In the genomic region with DNA sequence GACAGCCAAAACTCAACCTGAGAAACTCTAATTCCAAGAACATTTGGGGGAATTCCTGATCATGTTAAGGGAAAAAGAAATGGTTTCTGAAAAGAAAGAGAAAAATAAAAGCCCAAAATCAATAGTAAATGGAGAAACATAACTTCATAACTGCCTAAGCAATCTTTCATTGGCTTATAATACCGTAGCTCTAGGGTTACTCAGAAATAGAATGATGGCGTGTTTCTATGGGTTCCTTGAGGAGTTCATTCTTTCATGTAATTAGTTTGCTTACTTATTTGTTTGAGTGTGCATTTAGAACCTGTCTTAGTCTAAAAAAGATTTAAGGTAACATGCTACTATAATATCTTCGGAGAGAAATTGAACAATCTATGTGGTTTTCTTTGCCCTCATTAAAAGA, we compare ENCODE assay signal across 8 cellular contexts.
"Had no signal": no experiment of that assay in that cellular context is flagged by ENCODE, and none has a peak within 500 bp of the region (broad histone marks: within the 10 kb centered on the region; RNA-seq: fewer than 3 reads in every experiment).

No MANE protein-coding gene starts in this region.

- H3K4me3 Mint-ChIP-seq: GM23338, H9, IgD-negative memory B cell had no signal

- H3K4me1 Mint-ChIP-seq: GM23338, H9, IgD-negative memory B cell had no signal

- ATAC-seq: GM23338, HepG2 had no signal

- H3K27ac Mint-ChIP-seq: GM23338, H9, IgD-negative memory B cell had no signal

- DNase-seq: H9, HCEC 1CT, KBM-7 had no signal

- FAIRE-seq: H1, H54, HepG2 had no signal
